Comparison of ENCODE assay signal across 21 cellular contexts in the genomic region with DNA sequence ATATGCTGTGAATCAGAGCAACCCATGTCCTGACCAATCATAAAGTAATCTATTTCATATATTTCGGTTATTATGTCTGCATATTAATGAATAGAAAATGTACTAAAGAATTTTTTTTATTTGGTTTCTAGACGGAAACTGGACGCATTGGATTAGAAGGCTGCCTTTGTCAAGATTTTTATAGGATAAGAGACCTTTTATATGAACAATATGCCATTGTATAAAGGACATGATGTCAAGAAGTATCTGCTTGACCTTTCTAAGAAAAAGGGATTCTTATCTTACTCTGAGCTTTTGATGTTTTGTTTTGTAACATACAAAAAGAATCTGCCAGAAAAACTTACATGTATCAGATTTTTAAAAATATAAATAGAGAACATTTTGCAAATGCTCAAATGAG.
"Had no signal": no experiment of that assay in that cellular context is flagged by ENCODE, and none has a peak within 500 bp of the region (broad histone marks: within the 10 kb centered on the region; RNA-seq: fewer than 3 reads in every experiment).

No MANE protein-coding gene starts in this region.

- ATAC-seq: HepG2, K562, Panc1, SK-N-SH treated with all-trans-retinoic acid at 6 μM for 48 hours had no signal

- H3K9ac ChIP-seq: KMS-11 had no signal

- H3K4me3 ChIP-seq: K562 had no signal

- H3K27ac ChIP-seq: KMS-11, RWPE1 had no signal

- FAIRE-seq: HepG2, K562 had no signal

- DNase-seq: Kasumi-1, MM.1S, NCI-H1092 treated with DMSO at 0.1 percent for 48 hours, NCI-H1436, NCI-H187, NCI-H2029, NCI-H2081 treated with DMSO at 0.1 percent for 48 hours, NCI-H2171, NCI-H226, NCI-H446, NCI-H510A, NCI-H524 treated with DMSO at 0.1 percent for 48 hours, NCI-H69, NCI-H774, SHP77 had no signal

- H3K4me2 ChIP-seq: KMS-11 had no signal
